In genomic region chr2:10442470-10443126, GRCh38 we compare ENCODE assay signal across 1 cellular context.
TF ChIP-seq lines count a peak whose summit lies in the region.

No MANE protein-coding gene starts in this region.

TF ChIP-seq in K562, 482 proteins besides CTCF, POLR2A, EP300 and RAD21:
- TF ChIP-seq ZNF121 (CRISPR knock-in tag; conservative IDR thresholded peaks at IDR 0.05), result peak; percentile 56; the same call in 1 of the 2 replicates
- peak; percentile 76 for TF ChIP-seq ZNF316 (IDR thresholded peaks at IDR 0.05)
- TF ChIP-seq MAFG (tag; conservative IDR thresholded peaks at IDR 0.05), result 0 out of 2 replicates have a peak, but pooled peaks have one; percentile 17
